Comparison of ENCODE assay signal across 10 cellular contexts in genomic region chr3:154428369-154429206, GRCh38.
DNase-seq lines count a peak whose midpoint lies in the region; ATAC-seq and TF ChIP-seq lines count a peak whose summit lies in the region.
"Had no signal": no experiment of that assay in that cellular context is flagged by ENCODE, and none has a peak within 500 bp of the region (broad histone marks: within the 10 kb centered on the region; RNA-seq: fewer than 3 reads in every experiment).

No MANE protein-coding gene starts in this region.

- no peaks in the 10 kb centered on the region for H3K36me3 ChIP-seq in effector memory CD4-positive, alpha-beta T cell (ENCODE audit: control insufficient read depth, insufficient read depth, low read length)

- DNase-seq in DMS 273 (lab: John Stamatoyannopoulos, UW; ENCODE audit: unreplicated experiment) (peak; percentile 29), DMS 273 treated with DMSO at 0.1 percent for 48 hours (lab: John Stamatoyannopoulos, UW) (no peak), astrocyte of the cerebellum (ENCODE audit: low read depth) (no peak), islet precursor cell (peak; percentile 70)
- DNase-seq in stimulated activated naive CD8-positive, alpha-beta T cell treated with anti-CD3 and anti-CD28 coated beads, Interleukin-15, Interleukin-2, amounts not matched to agents 100 U/mL and 50 U/mL, for 24 hours, result no peak
- DNase-seq in effector memory CD4-positive, alpha-beta T cell, result no peak
- DNase-seq: effector CD8-positive, alpha-beta T cell had no signal

- no peak overlapping the region for H3K27ac ChIP-seq in effector memory CD4-positive, alpha-beta T cell (ENCODE audit: insufficient read depth, low read length, poor library complexity, severe bottlenecking)
- H3K27ac ChIP-seq: 22Rv1 had no signal

- ATAC-seq in stimulated activated naive CD8-positive, alpha-beta T cell treated with anti-CD3 and anti-CD28 coated beads, Interleukin-15, Interleukin-2, amounts not matched to agents 100 U/mL and 50 U/mL, for 24 hours, result peak; percentile 32
- ATAC-seq in GM21367 (IDR thresholded peaks at IDR 0.05; ENCODE audit: unreplicated experiment) (no peak), HG03095 (IDR thresholded peaks at IDR 0.05; ENCODE audit: unreplicated experiment) (no peak)

- peaks cover 5% of the 10 kb centered on the region for H3K27me3 ChIP-seq in effector memory CD4-positive, alpha-beta T cell (replicated peaks; ENCODE audit: control insufficient read depth, insufficient read depth, low read length, poor library complexity, severe bottlenecking)

- no peaks in the 10 kb centered on the region for H3K4me1 ChIP-seq in effector memory CD4-positive, alpha-beta T cell (ENCODE audit: control insufficient read depth, insufficient read depth, low read length, poor library complexity, severe bottlenecking)

- peak overlapping the region; percentile 29 for H3K4me3 ChIP-seq in astrocyte of the cerebellum (ENCODE audit: low read depth, low read length)
- no peak overlapping the region for H3K4me3 ChIP-seq in effector memory CD4-positive, alpha-beta T cell (ENCODE audit: insufficient read depth, low read depth, low read length, poor library complexity, severe bottlenecking)

- H3K9me3 ChIP-seq in effector memory CD4-positive, alpha-beta T cell (ENCODE audit: control insufficient read depth, low read length), result no peaks in the 10 kb centered on the region

- in situ Hi-C loops in astrocyte of the cerebellum (cut with HindIII; ENCODE audit: low sequenced_read_pairs), result no loop called here

- TF ChIP-seq CTCF in astrocyte of the cerebellum (IDR thresholded peaks at IDR 0.05; ENCODE audit: low read depth, low read length, missing control alignments), result peak; percentile 9

Comparison
In these comparisons a context has a peak if more than half of its experiments do, and no peak if none do; other contexts are left out.
1. DNase-seq: peak in DMS 273 (single experiment) and islet precursor cell (single experiment); none in DMS 273 treated with DMSO at 0.1 percent for 48 hours (single experiment), astrocyte of the cerebellum (single experiment), stimulated activated naive CD8-positive, alpha-beta T cell treated with anti-CD3 and anti-CD28 coated beads, Interleukin-15, Interleukin-2, amounts not matched to agents 100 U/mL and 50 U/mL, for 24 hours (single experiment) and effector memory CD4-positive, alpha-beta T cell (0 of 3).